ENCODE assay signal across 8 cellular contexts in genomic region chr17:2776589-2777241, GRCh38. TPM values are rescaled to one million over a fixed set of nuclear protein-coding genes. Genes with fewer than 3 reads are reported as not detected.
DNase-seq lines count a peak whose midpoint lies in the region; ATAC-seq and TF ChIP-seq lines count a peak whose summit lies in the region.

No MANE protein-coding gene starts in this region.

- WGBS in endodermal cell (ENCODE audit: insufficient coverage in 1 of 2, insufficient read length in 1 of 2), 2 experiments: 0 to 1% methylated on average over 4 to 68 of the region's 80 CpGs
- WGBS in trophoblast cell (ENCODE audit: extremely low coverage, insufficient coverage, insufficient read length): no CpG with 5 or more reads among the region's 80 CpGs

- peak overlapping the region; percentile 77 for H3K4me3 Mint-ChIP-seq in endodermal cell

- peaks cover 4% of the 10 kb centered on the region for H3K4me1 Mint-ChIP-seq in endodermal cell

- DNase-seq in HAP-1 (ENCODE audit: low spot score in 2 of 2) (peak; percentile 31 to 72), NCI-H69 (lab: John Stamatoyannopoulos, UW) (peak; percentile 86), endodermal cell (peak; percentile 93), trophoblast cell (peak in 1 of 2 donors; percentile 39), middle frontal gyrus (ENCODE audit: extremely low spot score, low spot score) (no peak)

- H3K4me2 ChIP-seq in trophoblast cell (ENCODE audit: low read length): peak overlapping the region; percentile 91

- H3K4me3 ChIP-seq in HAP-1 (peak overlapping the region; percentile 45), endodermal cell (ENCODE audit: low read length) (peak overlapping the region; percentile 87), trophoblast cell (ENCODE audit: low read depth, low read length) (peak overlapping the region; percentile 67)

- H3K36me3 ChIP-seq in HAP-1 (replicated peaks) (no peaks in the 10 kb centered on the region), endodermal cell (ENCODE audit: control insufficient read depth, insufficient read depth, low read length) (no peaks in the 10 kb centered on the region), trophoblast cell (ENCODE audit: control insufficient read depth in 1 of 2, insufficient read depth in 2 of 2, low read length in 2 of 2) (no peaks in the 10 kb centered on the region)

- no peaks in the 10 kb centered on the region for H3K4me1 ChIP-seq in HAP-1
- H3K4me1 ChIP-seq in endodermal cell (ENCODE audit: control insufficient read depth, insufficient read depth, low read length): no peaks in the 10 kb centered on the region
- peaks cover 3% of the 10 kb centered on the region in 2 experiments for H3K4me1 ChIP-seq in trophoblast cell (ENCODE audit: control insufficient read depth in 1 of 2, insufficient read depth in 2 of 2, low read length in 2 of 2)

- no peak overlapping the region for H3K4ac ChIP-seq in trophoblast cell (ENCODE audit: low read depth, low read length)

- H3K79me2 ChIP-seq in trophoblast cell (ENCODE audit: control insufficient read depth, insufficient read depth, low read length, poor library complexity): no peaks in the 10 kb centered on the region

- no peaks in the 10 kb centered on the region for H3K9me3 Mint-ChIP-seq in endodermal cell

- H3K27me3 ChIP-seq in HAP-1 (ENCODE audit: low read depth) (no peaks in the 10 kb centered on the region), endodermal cell (ENCODE audit: control insufficient read depth, insufficient read depth, low read length, poor library complexity, severe bottlenecking) (peaks cover 4% of the 10 kb centered on the region), trophoblast cell (ENCODE audit: insufficient read depth, low read length) (peaks cover 8% of the 10 kb centered on the region)

- H3K9ac ChIP-seq in endodermal cell (ENCODE audit: extremely low read depth, low read length, poor library complexity, severe bottlenecking): no peak overlapping the region
- no peak overlapping the region for H3K9ac ChIP-seq in trophoblast cell (ENCODE audit: low read length)

- H2AK5ac ChIP-seq in trophoblast cell (ENCODE audit: low read length): no peak overlapping the region

- in situ Hi-C loops in HAP-1 (cut with MboI; ENCODE audit: low sequenced_read_pairs): no loop called here

- no peak for TF ChIP-seq CTCF in endodermal cell (conservative IDR thresholded peaks at IDR 0.05)

- H3K79me1 ChIP-seq in trophoblast cell (ENCODE audit: low read length): no peaks in the 10 kb centered on the region

- no peak overlapping the region for H3K23ac ChIP-seq in trophoblast cell (ENCODE audit: low read length)

- ATAC-seq in GM18909 (IDR thresholded peaks at IDR 0.05; ENCODE audit: poor library complexity, unreplicated experiment) (no peak), HG02973 (IDR thresholded peaks at IDR 0.05; ENCODE audit: unreplicated experiment) (no peak), HG03520 (IDR thresholded peaks at IDR 0.05; ENCODE audit: unreplicated experiment) (no peak)

- H3K27ac Mint-ChIP-seq in endodermal cell: peak overlapping the region; percentile 80

- H2AFZ ChIP-seq in trophoblast cell (ENCODE audit: insufficient read depth, low read length, poor library complexity): no peak overlapping the region

- no peak overlapping the region for H4K8ac ChIP-seq in trophoblast cell (ENCODE audit: low read depth, low read length)

- no peaks in the 10 kb centered on the region for H3K9me3 ChIP-seq in HAP-1
- H3K9me3 ChIP-seq in endodermal cell (ENCODE audit: control insufficient read depth, low read length): no peaks in the 10 kb centered on the region
- peaks cover 8% of the 10 kb centered on the region for H3K9me3 ChIP-seq in trophoblast cell (ENCODE audit: insufficient read depth, low read depth, low read length)

- H2BK12ac ChIP-seq in trophoblast cell (ENCODE audit: low read length): no peak overlapping the region

- no peak overlapping the region for H3K18ac ChIP-seq in trophoblast cell (ENCODE audit: low read length)

- peaks cover 33% of the 10 kb centered on the region for H3K27me3 Mint-ChIP-seq in endodermal cell (ENCODE audit: insufficient read depth)

- H3K27ac ChIP-seq in endodermal cell (ENCODE audit: low read depth, low read length) (no peak overlapping the region), trophoblast cell (ENCODE audit: low read depth, low read length) (no peak overlapping the region)

- H2BK5ac ChIP-seq in trophoblast cell (ENCODE audit: low read depth, low read length, poor library complexity): no peak overlapping the region

- no peaks in the 10 kb centered on the region for H3K36me3 Mint-ChIP-seq in endodermal cell (ENCODE audit: low read depth)

- no peak overlapping the region for H3K14ac ChIP-seq in trophoblast cell (ENCODE audit: low read length)

- H4K12ac ChIP-seq in trophoblast cell (ENCODE audit: low read depth, low read length): no peak overlapping the region

- H4K91ac ChIP-seq in trophoblast cell (ENCODE audit: low read depth, low read length): no peak overlapping the region

- H2BK120ac ChIP-seq in trophoblast cell (ENCODE audit: insufficient read depth, low read length, poor library complexity): no peak overlapping the region

RNA-seq across cellular contexts. Expression of gene RAP1GAP2, which starts 19.5 kb away (rescaled TPM):
- 10 to 100 TPM; 18.0 to 44.3 TPM for total RNA-seq in endodermal cell
- polyA plus RNA-seq in endodermal cell (2013, experiment 1 of 2): 6.2 TPM
- 6.0 TPM for polyA plus RNA-seq in endodermal cell (2013, experiment 2 of 2)
- 9.9 and 11.1 TPM in 2 replicates for polyA plus RNA-seq in trophoblast cell (2013)

RNA-seq across cellular contexts. Expression of gene CCDC92B, which starts 27.3 kb away (rescaled TPM):
- total RNA-seq in endodermal cell: 1 to 10 TPM; 4.3 to 5.8 TPM
- 1.2 TPM for polyA plus RNA-seq in endodermal cell (2013, experiment 1 of 2)
- 0.87 TPM for polyA plus RNA-seq in endodermal cell (2013, experiment 2 of 2)
- 0.08 TPM in 2 replicates for polyA plus RNA-seq in trophoblast cell (2013)
